In the genomic region with DNA sequence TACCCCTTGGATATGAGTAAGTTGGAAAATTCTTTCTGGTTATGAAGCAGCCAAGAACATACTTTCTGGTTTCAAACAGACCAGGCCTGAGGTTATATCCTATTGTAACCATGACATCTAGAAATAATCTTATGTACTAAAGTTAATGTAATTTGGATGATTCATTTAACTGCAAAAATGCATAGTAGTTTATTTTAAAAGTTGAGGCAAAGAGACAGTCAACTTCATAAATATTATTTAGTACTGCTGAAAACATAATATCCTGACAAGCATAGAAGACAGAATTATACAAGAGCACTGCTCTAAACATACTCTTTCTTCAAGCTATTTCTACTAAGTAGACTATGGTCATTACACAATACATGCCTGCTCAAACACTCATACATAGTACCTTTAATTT, we compare ENCODE assay signal across 26 cellular contexts. TPM values are rescaled to one million over a fixed set of nuclear protein-coding genes. Genes with fewer than 3 reads are reported as not detected.
DNase-seq lines count a peak whose midpoint lies in the region; ATAC-seq and TF ChIP-seq lines count a peak whose summit lies in the region.
"Had no signal": no experiment of that assay in that cellular context is flagged by ENCODE, and none has a peak within 500 bp of the region (broad histone marks: within the 10 kb centered on the region; RNA-seq: fewer than 3 reads in every experiment).

No MANE protein-coding gene starts in this region.

- no peak overlapping the region for H3K23ac ChIP-seq in IMR-90 (ENCODE audit: low read depth, low read length)

- intact Hi-C loops in IMR-90 (cut with micrococcal nuclease) (no loop called here), ascending aorta (cut with DNase I) (no loop called here)

- H2BK120ac ChIP-seq in IMR-90 (ENCODE audit: low read depth, low read length) = no peak overlapping the region

- H4K5ac ChIP-seq in IMR-90 (ENCODE audit: low read depth, low read length) = no peak overlapping the region

- H3K79me1 ChIP-seq in IMR-90 (ENCODE audit: low read depth in 1 of 2, low read length in 2 of 2) = no peaks in the 10 kb centered on the region

- H3K27me3 ChIP-seq in IMR-90 (ENCODE audit: control insufficient read depth, insufficient read depth, low read length) (no peaks in the 10 kb centered on the region), ascending aorta (no peaks in the 10 kb centered on the region)
- H3K27me3 ChIP-seq: gastrocnemius medialis, Peyer's patch, spleen had no signal

- H3K9ac ChIP-seq in IMR-90 (ENCODE audit: low read depth, low read length) = no peak overlapping the region

- H4K8ac ChIP-seq in IMR-90 (ENCODE audit: low read depth in 2 of 2, low read length in 2 of 2) = no peak overlapping the region

- H3K9me3 ChIP-seq in IMR-90 (ENCODE audit: control insufficient read depth, insufficient read depth, low read length) (no peaks in the 10 kb centered on the region), ascending aorta (no peaks in the 10 kb centered on the region)
- H3K9me3 ChIP-seq: gastrocnemius medialis, Peyer's patch, spleen had no signal

- H3K4me2 ChIP-seq in IMR-90 (ENCODE audit: low read depth, low read length) = peak overlapping the region; percentile 40; the same call in 1 of the 2 replicates

- H3K14ac ChIP-seq in IMR-90 (replicated peaks; ENCODE audit: low read depth, low read length) = no peak overlapping the region

- H4K20me1 ChIP-seq in IMR-90 (ENCODE audit: insufficient read depth, low read length) = no peaks in the 10 kb centered on the region

- POLR2A ChIA-PET in IMR-90 (lab: Charles Lee; ENCODE audit: unreplicated experiment) = interaction anchor here (0.6 kb wide), 1 partner anchor 12 kb away, joined by 3 read pairs; no protein-coding TSS in a partner anchor

- no peak overlapping the region for H2BK5ac ChIP-seq in IMR-90 (ENCODE audit: low read depth, low read length, poor library complexity, severe bottlenecking)

- no peak overlapping the region for H2AFZ ChIP-seq in IMR-90 (replicated peaks; ENCODE audit: low read length, poor library complexity)

- TF ChIP-seq CTCF in IMR-90 (conservative IDR thresholded peaks at IDR 0.05; ENCODE audit: low read depth, low read length) (no peak), astrocyte of the spinal cord (IDR thresholded peaks at IDR 0.05; ENCODE audit: low read depth, low read length) (no peak), fibroblast of villous mesenchyme (IDR thresholded peaks at IDR 0.05; ENCODE audit: insufficient read depth, low read depth, low read length) (no peak), ascending aorta (IDR thresholded peaks at IDR 0.05) (no peak), GM13976 (IDR thresholded peaks at IDR 0.05; ENCODE audit: borderline replicate concordance, control extremely low read depth, extremely low read depth, insufficient read depth, missing control alignments) (no peak)

- H3K4me3 ChIP-seq in IMR-90 (ENCODE audit: insufficient read depth, low read depth, low read length) = no peak overlapping the region
- H3K4me3 ChIP-seq in astrocyte of the spinal cord (ENCODE audit: low read depth, low read length) = no peak overlapping the region
- no peak overlapping the region for H3K4me3 ChIP-seq in fibroblast of villous mesenchyme (ENCODE audit: low read depth, low read length)
- no peak overlapping the region for H3K4me3 ChIP-seq in ascending aorta
- H3K4me3 ChIP-seq: gastrocnemius medialis, Peyer's patch, spleen had no signal

- no peak overlapping the region for H2AK5ac ChIP-seq in IMR-90 (ENCODE audit: low read depth, low read length)

- no peak overlapping the region for H3K18ac ChIP-seq in IMR-90 (ENCODE audit: low read depth, low read length)

- H2BK20ac ChIP-seq in IMR-90 (ENCODE audit: low read depth, low read length) = no peak overlapping the region

- no peaks in the 10 kb centered on the region for H3K9me1 ChIP-seq in IMR-90 (ENCODE audit: insufficient read depth, low read length)

- DNase-seq in EH (ENCODE audit: low read depth) (peak; percentile 67), IMR-90 (peak; percentile 75), astrocyte of the spinal cord (ENCODE audit: low read depth, low spot score) (peak; percentile 85), fibroblast of villous mesenchyme (ENCODE audit: low read depth) (peak; percentile 27), ascending aorta (ENCODE audit: low spot score in 2 of 2) (no peak), GM13976 (ENCODE audit: low spot score) (no peak)
- DNase-seq in central memory CD4-positive, alpha-beta T cell = no peak
- DNase-seq: activated CD4-positive, alpha-beta T cell treated with anti-CD3 and anti-CD28 coated beads for 1 hour; activated naive CD4-positive, alpha-beta T cell treated with anti-CD3 and anti-CD28 coated beads for 36 hours; activated T-cell treated with anti-CD3 and anti-CD28 coated beads, Interleukin-2, amount 50 U/mL, for 72 hours; cerebellar nuclear complex; gastrocnemius medialis; hypothalamus; left ventricle myocardium superior; midbrain; naive thymus-derived CD8-positive, alpha-beta T cell; NCI-H146; NCI-H510A; Peyer's patch; spleen; stimulated activated CD4-positive, alpha-beta T cell treated with anti-CD3 and anti-CD28 coated beads, Interleukin-4, amount 100 ng/mL, for 24 hours; stimulated activated naive B cell treated with anti-CD40 and anti-IgM and Interleukin-4, amounts not matched to agents 10 μg/mL and 1 μg/mL and 100 μg/mL, for 72 hours; T-helper 1 cell had no signal

- 0 out of 2 replicates have a peak, but pooled peaks cover under 1% of the 10 kb centered on the region for H3K36me3 ChIP-seq in IMR-90 (ENCODE audit: control insufficient read depth, insufficient read depth, low read length)
- no peaks in the 10 kb centered on the region for H3K36me3 ChIP-seq in ascending aorta

- H3K4me1 ChIP-seq in IMR-90 (ENCODE audit: control insufficient read depth, insufficient read depth, low read length) = no peaks in the 10 kb centered on the region
- H3K4me1 ChIP-seq in ascending aorta = no peaks in the 10 kb centered on the region
- H3K4me1 ChIP-seq: gastrocnemius medialis, Peyer's patch, spleen had no signal

- H4K91ac ChIP-seq in IMR-90 (ENCODE audit: insufficient read depth, low read depth, low read length) = no peak overlapping the region

- dilution Hi-C loops in IMR-90 (cut with HindIII; ENCODE audit: low sequenced_read_pairs, unreplicated experiment) = no loop called here

- no peak overlapping the region for H3K56ac ChIP-seq in IMR-90 (ENCODE audit: extremely low read depth, insufficient read depth, low read length)

- BruUV-seq in IMR-90 (replicated peaks; lab: Mats Ljungman, UMichigan) = no TSS peak

- H3K27ac ChIP-seq in IMR-90 (ENCODE audit: insufficient read depth, low read length) = no peak overlapping the region
- no peak overlapping the region for H3K27ac ChIP-seq in ascending aorta
- H3K27ac ChIP-seq: gastrocnemius medialis, Peyer's patch, spleen had no signal

- in situ Hi-C loops in IMR-90 (cut with MboI; ENCODE audit: low sequenced_read_pairs) = no loop called here
- in situ Hi-C loops in astrocyte of the spinal cord (cut with HindIII; ENCODE audit: low sequenced_read_pairs) = no loop called here
- in situ Hi-C loops in GM13976 (cut with MboI; ENCODE audit: low sequenced_read_pairs, unreplicated experiment) = no loop called here

- ATAC-seq in IMR-90 (ENCODE audit: low read depth) = peak; percentile 91
- ATAC-seq: activated T-cell treated with anti-CD3 and anti-CD28 coated beads, Interleukin-2, amount 50 U/mL, for 72 hours; gastrocnemius medialis; HCT116; left ventricle myocardium superior; naive thymus-derived CD8-positive, alpha-beta T cell; stimulated activated naive B cell treated with anti-CD40 and anti-IgM and Interleukin-4, amounts not matched to agents 10 μg/mL and 1 μg/mL and 100 μg/mL, for 72 hours had no signal

- H2BK15ac ChIP-seq in IMR-90 (ENCODE audit: low read depth, low read length) = no peak overlapping the region

- H3K4ac ChIP-seq in IMR-90 (ENCODE audit: low read depth, low read length) = no peak overlapping the region

- no peak overlapping the region for H2AK9ac ChIP-seq in IMR-90 (replicated peaks; ENCODE audit: low read depth, low read length, poor library complexity)

- no peak for TF ChIP-seq RAD21 in IMR-90 (IDR thresholded peaks at IDR 0.05; ENCODE audit: low read length)

- TF ChIP-seq POLR2A in IMR-90 (IDR thresholded peaks at IDR 0.05; ENCODE audit: low read depth, low read length) = no peak

- CTCF ChIA-PET in IMR-90 (lab: Yijun Ruan, JAX) = interaction anchor here (0.9 kb wide), 1 partner anchor 10 kb away, joined by 3 read pairs; no protein-coding TSS in a partner anchor

TF ChIP-seq in IMR-90, 13 proteins besides CTCF, POLR2A, EP300 and RAD21:
- TF ChIP-seq CEBPB (IDR thresholded peaks at IDR 0.05; ENCODE audit: low read depth, low read length) = peak; percentile 86
- TF ChIP-seq CHD1 (IDR thresholded peaks at IDR 0.05; ENCODE audit: low read depth, low read length) = no peak
TF ChIP-seq in IMR-90: peak in this region for 1.

RNA-seq across cellular contexts. Expression of a gene that starts 25.5 kb away (rescaled TPM):
- total RNA-seq in IMR-90 (2012; rRNA removed) (10.4 and 20.0 TPM in 2 replicates), fibroblast of villous mesenchyme (40.3 and 44.5 TPM in 2 replicates), ascending aorta (6.2 TPM)
- polyA plus RNA-seq in IMR-90 (2012; rRNA removed) = 10.1 and 12.3 TPM in 2 replicates
- 1.7 and 2.0 TPM in 2 replicates for polyA plus RNA-seq in IMR-90 (2012; cell fraction: cytosol; rRNA removed)
- polyA plus RNA-seq in IMR-90 (2012; cell fraction: nucleus; rRNA removed; ENCODE audit: low replicate concordance) = 6.4 and 25.9 TPM in 2 replicates

RNA-seq across cellular contexts. Expression of a gene that starts 53.3 kb away (rescaled TPM):
- total RNA-seq in IMR-90 (2012; rRNA removed) = under 0.01 and 0.18 TPM in 2 replicates
- polyA plus RNA-seq in IMR-90 (2012; rRNA removed) = 0.09 and 0.26 TPM in 2 replicates
- 0.05 and 0.07 TPM in 2 replicates for polyA plus RNA-seq in IMR-90 (2012; cell fraction: cytosol; rRNA removed)
- 0.01 and 0.15 TPM in 2 replicates for polyA plus RNA-seq in IMR-90 (2012; cell fraction: nucleus; rRNA removed; ENCODE audit: low replicate concordance)
- 0.43 TPM in 1 of 2 replicates, not detected in the other for total RNA-seq in fibroblast of villous mesenchyme
- total RNA-seq in ascending aorta = not detected
- total RNA-seq: activated naive CD4-positive, alpha-beta T cell treated with anti-CD3 and anti-CD28 coated beads for 36 hours; activated T-cell treated with anti-CD3 and anti-CD28 coated beads, Interleukin-2, amount 50 U/mL, for 72 hours; gastrocnemius medialis; left ventricle myocardium superior; naive thymus-derived CD8-positive, alpha-beta T cell; spleen had no signal
- polyA plus RNA-seq: CD14-positive monocyte; IgD-negative memory B cell; naive thymus-derived CD8-positive, alpha-beta T cell had no signal

Comparison
In these comparisons a context has a peak if more than half of its experiments do, and no peak if none do; other contexts are left out.
1. DNase-seq: peak in EH (single experiment), IMR-90 (single experiment), astrocyte of the spinal cord (single experiment) and fibroblast of villous mesenchyme (single experiment); none in ascending aorta (0 of 2), GM13976 (single experiment) and central memory CD4-positive, alpha-beta T cell (single experiment).